ENCODE assay signal across 19 cellular contexts in the genomic region with DNA sequence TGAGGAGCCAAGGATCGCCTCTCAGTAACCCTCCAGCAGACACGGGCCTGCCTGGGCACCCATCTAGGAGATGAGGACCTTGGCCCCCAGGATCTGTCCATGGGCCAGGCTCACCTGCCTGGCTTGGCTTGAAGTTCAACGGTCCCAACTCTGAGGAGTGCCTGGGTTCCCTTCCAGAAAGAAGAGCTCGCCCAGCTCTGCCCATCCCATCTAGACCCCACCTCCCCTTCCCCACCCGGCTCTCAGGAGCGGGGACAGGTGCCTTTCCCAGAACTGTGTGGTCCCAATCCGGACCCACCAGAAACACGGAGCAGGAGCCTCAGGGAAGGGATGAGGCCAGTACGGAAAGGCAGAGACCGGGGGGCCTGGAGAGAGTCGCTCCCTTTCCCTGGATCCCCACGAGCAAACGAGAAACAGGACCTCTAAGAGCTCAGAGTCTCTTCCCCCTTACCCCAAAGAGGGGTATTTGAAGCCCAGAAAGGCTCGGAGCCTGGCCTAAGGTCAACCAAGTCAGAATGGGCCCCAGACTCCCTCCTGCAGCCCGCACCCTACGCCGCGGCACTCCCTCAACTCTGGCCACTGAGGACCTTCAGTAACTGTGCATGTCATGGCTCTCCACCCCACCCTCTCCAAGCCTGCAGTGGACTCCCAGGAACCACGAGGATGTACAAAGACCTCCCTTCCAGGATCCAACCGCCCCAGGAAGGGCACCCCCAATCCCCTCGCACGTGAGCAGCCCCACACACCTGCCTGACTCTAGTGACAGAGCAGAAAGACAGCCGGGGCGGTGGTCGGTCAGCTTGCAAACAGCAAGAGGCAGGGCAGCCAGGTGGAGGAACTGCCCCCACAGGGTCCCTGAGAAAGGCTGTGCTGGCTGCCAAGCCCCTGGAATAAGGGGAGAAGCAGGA. TPM values are rescaled to one million over a fixed set of nuclear protein-coding genes. Genes with fewer than 3 reads are reported as not detected.
DNase-seq lines count a peak whose midpoint lies in the region; ATAC-seq and TF ChIP-seq lines count a peak whose summit lies in the region.
"Had no signal": no experiment of that assay in that cellular context is flagged by ENCODE, and none has a peak within 500 bp of the region (broad histone marks: within the 10 kb centered on the region; RNA-seq: fewer than 3 reads in every experiment).

No MANE protein-coding gene starts in this region.

- no peaks in the 10 kb centered on the region for H3K27me3 Mint-ChIP-seq in CD8-positive, alpha-beta memory T cell
- no peaks in the 10 kb centered on the region for H3K27me3 Mint-ChIP-seq in activated CD4-positive, alpha-beta T cell treated with anti-CD3 and anti-CD28 coated beads, Interleukin-2, amount 10 ng/mL, durations not matched to agents 24 days and 14 days
- H3K27me3 Mint-ChIP-seq: activated B cell treated with CpG ODN at 0.5 μM for 24 hours had no signal

- ATAC-seq in psoas muscle = no peak
- ATAC-seq: CD8-positive, alpha-beta T cell had no signal

- H3K4me1 ChIP-seq in CD8-positive, alpha-beta memory T cell (ENCODE audit: insufficient read depth, low read length) = peaks cover 22% of the 10 kb centered on the region
- H3K4me1 ChIP-seq in left ventricle myocardium inferior = peaks cover 69% of the 10 kb centered on the region
- peaks cover 51% of the 10 kb centered on the region for H3K4me1 ChIP-seq in psoas muscle

- H3K9me3 Mint-ChIP-seq in CD8-positive, alpha-beta memory T cell = no peaks in the 10 kb centered on the region
- no peaks in the 10 kb centered on the region for H3K9me3 Mint-ChIP-seq in activated CD4-positive, alpha-beta T cell treated with anti-CD3 and anti-CD28 coated beads, Interleukin-2, amount 10 ng/mL, durations not matched to agents 24 days and 14 days
- H3K9me3 Mint-ChIP-seq: activated B cell treated with CpG ODN at 0.5 μM for 24 hours; CD8-positive, alpha-beta T cell had no signal

- peak overlapping the region in 5 of 8 donors; percentile 3 to 96 (median 53) for H3K27ac Mint-ChIP-seq in CD8-positive, alpha-beta memory T cell
- no peak overlapping the region for H3K27ac Mint-ChIP-seq in activated CD4-positive, alpha-beta T cell treated with anti-CD3 and anti-CD28 coated beads, Interleukin-2, amount 10 ng/mL, durations not matched to agents 24 days and 14 days
- H3K27ac Mint-ChIP-seq: activated B cell treated with CpG ODN at 0.5 μM for 24 hours had no signal

- TF ChIP-seq CTCF in VCaP (conservative IDR thresholded peaks at IDR 0.05) (no peak), left ventricle myocardium inferior (IDR thresholded peaks at IDR 0.05; ENCODE audit: borderline replicate concordance) (no peak), psoas muscle (IDR thresholded peaks at IDR 0.05) (no peak)

- H3K27me3 ChIP-seq in CD8-positive, alpha-beta memory T cell (ENCODE audit: insufficient read depth, low read length, poor library complexity, severe bottlenecking) = no peaks in the 10 kb centered on the region
- no peaks in the 10 kb centered on the region for H3K27me3 ChIP-seq in left ventricle myocardium inferior (ENCODE audit: low read depth)
- H3K27me3 ChIP-seq in psoas muscle (ENCODE audit: insufficient read depth in 3 of 3, low read length in 2 of 3) = no peaks in the 10 kb centered on the region
- H3K27me3 ChIP-seq: uterus had no signal

- POLR2A ChIA-PET in CD8-positive, alpha-beta memory T cell (lab: Charles Lee) = interaction anchor here (0.5 kb wide), 1 partner anchor 23 kb away, joined by 5 read pairs; no protein-coding TSS in a partner anchor

- H3K36me3 Mint-ChIP-seq in CD8-positive, alpha-beta memory T cell = peaks cover 0 to 38% (median 0%) of the 10 kb centered on the region in 3 donors
- peaks cover 36% of the 10 kb centered on the region for H3K36me3 Mint-ChIP-seq in activated CD4-positive, alpha-beta T cell treated with anti-CD3 and anti-CD28 coated beads, Interleukin-2, amount 10 ng/mL, durations not matched to agents 24 days and 14 days (ENCODE audit: low read depth)

- DNase-seq in CD8-positive, alpha-beta memory T cell = no peak
- DNase-seq in left ventricle myocardium inferior (no peak), psoas muscle (peak in 1 of 2 donors; percentile 45), NCI-H82 (lab: John Stamatoyannopoulos, UW) (no peak), ureter (ENCODE audit: low spot score) (no peak)
- no peak for DNase-seq in activated CD4-positive, alpha-beta T cell treated with anti-CD3 and anti-CD28 coated beads, Interleukin-2, amount 10 ng/mL, durations not matched to agents 24 days and 14 days
- DNase-seq: activated B cell treated with CpG ODN at 0.5 μM for 24 hours; activated CD8-positive, alpha-beta memory T cell treated with anti-CD3 and anti-CD28 coated beads, Interleukin-2, amount 50 U/mL, for 4 hours; anterior cingulate cortex; CD8-positive, alpha-beta T cell; NCI-H1105; NCI-H2171; SK-N-SH; stimulated activated CD4-positive, alpha-beta T cell treated with anti-CD3 and anti-CD28 coated beads, Interleukin-4, amount 100 ng/mL, for 4 hours; stimulated activated naive CD4-positive, alpha-beta T cell treated with Interleukin-2 at 50 U/mL for 16 hours; uterus had no signal

- no peak overlapping the region for H3K27ac ChIP-seq in CD8-positive, alpha-beta memory T cell (ENCODE audit: low read depth, low read length)
- H3K27ac ChIP-seq in VCaP = peak overlapping the region; percentile 92; the same call in 1 of the 2 replicates
- H3K27ac ChIP-seq in left ventricle myocardium inferior (replicated peaks) = peak overlapping the region; percentile 97
- H3K27ac ChIP-seq in psoas muscle = peak overlapping the region; percentile 91
- H3K27ac ChIP-seq: uterus had no signal

- no peak overlapping the region for H3K4me3 ChIP-seq in CD8-positive, alpha-beta memory T cell (ENCODE audit: low read length)
- H3K4me3 ChIP-seq in left ventricle myocardium inferior (peak overlapping the region; percentile 88), psoas muscle (peak overlapping the region; percentile 82)
- H3K4me3 ChIP-seq: uterus had no signal

- H3K4me1 Mint-ChIP-seq in CD8-positive, alpha-beta memory T cell = peaks cover 32 to 40% (median 34%) of the 10 kb centered on the region in 3 donors
- peaks cover 31% of the 10 kb centered on the region for H3K4me1 Mint-ChIP-seq in activated CD4-positive, alpha-beta T cell treated with anti-CD3 and anti-CD28 coated beads, Interleukin-2, amount 10 ng/mL, durations not matched to agents 24 days and 14 days

- intact Hi-C loops in left ventricle myocardium inferior (cut with micrococcal nuclease) = no loop called here
- intact Hi-C loops in psoas muscle (cut with DNase I) = loop anchor here (2.0 to 10.0 kb wide), 5 partner anchors 19 to 289 kb away; partner anchors contain the start of gene METTL16 (in 2 of the 2)
- intact Hi-C loops in activated CD4-positive, alpha-beta T cell treated with anti-CD3 and anti-CD28 coated beads, Interleukin-2, amount 10 ng/mL, durations not matched to agents 24 days and 14 days (cut with micrococcal nuclease) = no loop called here

- no peaks in the 10 kb centered on the region for H3K36me3 ChIP-seq in CD8-positive, alpha-beta memory T cell (ENCODE audit: insufficient read depth, low read length)
- H3K36me3 ChIP-seq in left ventricle myocardium inferior (peaks cover 32% of the 10 kb centered on the region), psoas muscle (ENCODE audit: insufficient read depth in 1 of 2, low read depth in 1 of 2) (peaks cover 3 to 33% of the 10 kb centered on the region in 2 donors)
- H3K36me3 ChIP-seq: uterus had no signal

- peak overlapping the region in 2 of 7 donors; percentile 9 to 36 for H3K4me3 Mint-ChIP-seq in CD8-positive, alpha-beta memory T cell
- no peak overlapping the region for H3K4me3 Mint-ChIP-seq in activated CD4-positive, alpha-beta T cell treated with anti-CD3 and anti-CD28 coated beads, Interleukin-2, amount 10 ng/mL, durations not matched to agents 24 days and 14 days
- H3K4me3 Mint-ChIP-seq: activated B cell treated with CpG ODN at 0.5 μM for 24 hours; CD8-positive, alpha-beta T cell had no signal

- no peaks in the 10 kb centered on the region for H3K9me3 ChIP-seq in CD8-positive, alpha-beta memory T cell (ENCODE audit: low read length)
- H3K9me3 ChIP-seq in left ventricle myocardium inferior (replicated peaks) (no peaks in the 10 kb centered on the region), psoas muscle (no peaks in the 10 kb centered on the region)
- H3K9me3 ChIP-seq: SK-N-SH, uterus had no signal

- WGBS in psoas muscle, 3 donors = 65 to 85% (median 70%) methylated on average over 24 to 25 of the region's 25 CpGs

- CTCF ChIA-PET in CD8-positive, alpha-beta memory T cell (lab: Charles Lee) = no interaction called here

RNA-seq across cellular contexts. Expression of gene CLUH, which starts 5.4 kb away (rescaled TPM):
- total RNA-seq in CD8-positive, alpha-beta memory T cell = 100 to 1,000 TPM; 142 to 146 TPM
- polyA plus RNA-seq in CD8-positive, alpha-beta memory T cell = 17.8 TPM
- total RNA-seq in left ventricle myocardium inferior (181 TPM), psoas muscle (100 to 1,000 TPM; 105 to 218 (median 132) TPM), ureter (176 TPM)
- 100 to 1,000 TPM in 2 of 3 donors, 10 to 100 TPM in 1; 92.2 to 130 (median 117) TPM for polyA plus RNA-seq in psoas muscle
- total RNA-seq in activated CD4-positive, alpha-beta T cell treated with anti-CD3 and anti-CD28 coated beads, Interleukin-2, amount 10 ng/mL, durations not matched to agents 24 days and 14 days = 178 and 193 TPM in 2 replicates

RNA-seq across cellular contexts. Expression of gene CCDC92B, which starts 43.3 kb away (rescaled TPM):
- under 1 TPM in 1 of 2 experiments, not detected in 1; 0.07 TPM for total RNA-seq in CD8-positive, alpha-beta memory T cell
- polyA plus RNA-seq in CD8-positive, alpha-beta memory T cell = not detected
- total RNA-seq in left ventricle myocardium inferior (0.16 TPM), psoas muscle (under 1 TPM in 1 of 4 donors, not detected in 3; 0.23 TPM), ureter (1.0 TPM)
- polyA plus RNA-seq in psoas muscle = under 1 TPM; 0.01 to 0.09 (median 0.04) TPM
- 0.14 TPM in 2 replicates for total RNA-seq in activated CD4-positive, alpha-beta T cell treated with anti-CD3 and anti-CD28 coated beads, Interleukin-2, amount 10 ng/mL, durations not matched to agents 24 days and 14 days
- total RNA-seq: activated B cell treated with CpG ODN at 0.5 μM for 24 hours, mononuclear cell, renal cortical epithelial cell had no signal

Comparison
In these comparisons a context has a peak if more than half of its experiments do, and no peak if none do; other contexts are left out.
1. intact Hi-C loops: an anchor here in psoas muscle (2.0 to 10.0 kb wide); none called in left ventricle myocardium inferior and activated CD4-positive, alpha-beta T cell treated with anti-CD3 and anti-CD28 coated beads, Interleukin-2, amount 10 ng/mL, durations not matched to agents 24 days and 14 days.